8 cellular contexts compared by ENCODE assay signal in the genomic region with DNA sequence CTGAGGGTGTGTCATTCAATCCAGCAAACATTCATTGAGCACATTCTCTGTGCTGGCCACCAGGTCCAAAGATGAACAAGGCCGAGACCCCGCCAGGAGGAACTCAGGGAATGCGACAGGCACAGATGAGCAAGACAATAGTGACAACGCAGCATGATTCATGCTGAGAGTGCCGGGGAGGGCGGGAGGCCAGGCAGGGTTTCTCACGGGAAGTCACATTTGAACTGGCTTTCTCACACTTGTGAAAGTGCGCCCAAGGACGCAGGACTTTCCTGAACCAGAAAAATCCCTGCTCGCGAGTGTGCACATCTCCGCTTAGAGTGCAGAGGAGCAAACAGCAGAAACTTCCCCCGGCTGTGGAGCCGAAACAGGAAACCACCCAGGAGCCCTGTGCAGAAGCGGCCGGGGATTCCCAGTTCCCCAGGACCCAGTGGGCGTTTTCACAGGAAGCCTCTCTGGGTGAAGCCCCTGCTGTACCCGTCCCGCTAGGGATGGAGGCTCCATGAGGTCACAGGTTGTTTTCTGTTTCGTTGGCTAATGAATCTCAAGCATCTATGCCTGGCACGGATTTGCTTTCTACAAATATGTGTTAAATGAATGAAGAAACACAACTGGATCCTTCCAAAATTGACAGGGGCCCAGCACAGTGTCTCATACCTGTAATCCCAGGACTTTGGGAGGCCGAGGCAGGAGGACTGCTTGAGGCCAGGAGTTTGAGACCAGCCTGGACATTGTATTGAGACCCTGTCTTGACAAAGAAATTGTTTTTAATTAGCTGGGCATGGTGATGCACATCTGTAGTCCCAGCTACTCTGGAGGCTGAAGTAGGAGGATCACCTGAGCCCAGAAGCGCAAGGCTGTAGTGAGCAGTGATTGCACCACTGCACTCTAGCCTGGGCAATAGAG.
DNase-seq lines count a peak whose midpoint lies in the region; ATAC-seq and TF ChIP-seq lines count a peak whose summit lies in the region.

No MANE protein-coding gene starts in this region.

- peaks cover 57% of the 10 kb centered on the region for H3K4me1 ChIP-seq in CD4-positive, alpha-beta memory T cell (ENCODE audit: insufficient read depth, low read length)
- H3K4me1 ChIP-seq in HUES6 (ENCODE audit: control insufficient read depth, insufficient read depth, low read length) (peaks cover 23% of the 10 kb centered on the region), lower lobe of right lung (peaks cover 27% of the 10 kb centered on the region)

- no peaks in the 10 kb centered on the region for H3K9me3 ChIP-seq in CD4-positive, alpha-beta memory T cell (ENCODE audit: control insufficient read depth in 1 of 2, low read length in 2 of 2)
- H3K9me3 ChIP-seq in HUES6 (ENCODE audit: control insufficient read depth, insufficient read depth, low read depth, low read length) (no peaks in the 10 kb centered on the region), lower lobe of right lung (no peaks in the 10 kb centered on the region)

- H3K36me3 ChIP-seq in CD4-positive, alpha-beta memory T cell (ENCODE audit: insufficient read depth, low read length): no peaks in the 10 kb centered on the region
- H3K36me3 ChIP-seq in HUES6 (ENCODE audit: control insufficient read depth, insufficient read depth, low read length) (no peaks in the 10 kb centered on the region), lower lobe of right lung (no peaks in the 10 kb centered on the region)

- H3K27me3 Mint-ChIP-seq in CD4-positive, alpha-beta memory T cell: no peaks in the 10 kb centered on the region

- H3K4me3 Mint-ChIP-seq in CD4-positive, alpha-beta memory T cell: peak overlapping the region; percentile 73 to 91 (median 82)

- peak overlapping the region; percentile 53 for H3K4me3 ChIP-seq in CD4-positive, alpha-beta memory T cell (ENCODE audit: low read length in 2 of 2)
- peak overlapping the region; percentile 28; the same call in 1 of the 2 replicates for H3K4me3 ChIP-seq in HUES6 (ENCODE audit: low read depth, low read length)
- peak overlapping the region; percentile 43 for H3K4me3 ChIP-seq in choroid plexus epithelial cell (ENCODE audit: low read depth, low read length)
- peak overlapping the region; percentile 31 for H3K4me3 ChIP-seq in lower lobe of right lung

- ATAC-seq in GM21526 (IDR thresholded peaks at IDR 0.05; ENCODE audit: low FRiP score, unreplicated experiment) (peak; percentile 38), lower lobe of right lung (peak; percentile 58 to 60)

- DNase-seq in CD4-positive, alpha-beta memory T cell: peak; percentile 75 to 98 (median 80)
- peak; percentile 65 for DNase-seq in activated CD4-positive, alpha-beta T cell treated with anti-CD3 and anti-CD28 coated beads for 1 hour
- peak; percentile 79 for DNase-seq in choroid plexus epithelial cell (ENCODE audit: low read depth)
- DNase-seq in lower lobe of right lung: peak; percentile 75
- peak; percentile 71 for DNase-seq in stimulated activated CD8-positive, alpha-beta memory T cell treated with anti-CD3 and anti-CD28 coated beads, Interleukin-12 subunit alpha, Interleukin-12 subunit beta, amount 100 ng/mL, for 4 hours (ENCODE audit: low read depth)
- DNase-seq in inferior parietal cortex (ENCODE audit: extremely low spot score): no peak

- intact Hi-C loops in CD4-positive, alpha-beta memory T cell (cut with micrococcal nuclease): no loop called here
- intact Hi-C loops in lower lobe of right lung (cut with DNase I): no loop called here

- no peak overlapping the region for H3K9ac ChIP-seq in HUES6 (ENCODE audit: low read length)

- H3K4me1 Mint-ChIP-seq in CD4-positive, alpha-beta memory T cell: peaks cover 43 to 66% (median 59%) of the 10 kb centered on the region in 4 donors

- H3K27ac Mint-ChIP-seq in CD4-positive, alpha-beta memory T cell: peak overlapping the region; percentile 90 to 100 (median 97)

- TF ChIP-seq CTCF in choroid plexus epithelial cell (conservative IDR thresholded peaks at IDR 0.05; ENCODE audit: low read depth, low read length): no peak
- no peak for TF ChIP-seq CTCF in lower lobe of right lung (IDR thresholded peaks at IDR 0.05)

- CTCF ChIA-PET in CD4-positive, alpha-beta memory T cell (lab: Charles Lee; ENCODE audit: partially characterized antibody): interaction anchor here (0.8 to 12.8 kb wide), 8 partner anchors 12 to 163 kb away, joined by 3 to 564 read pairs (median 94); a partner anchor contains a TSS

- POLR2A ChIA-PET in CD4-positive, alpha-beta memory T cell (lab: Charles Lee; ENCODE audit: partially characterized antibody): interaction anchor here (0.6 to 5.7 kb wide), 15 partner anchors 10 to 385 kb away, joined by 3 to 152 read pairs (median 10); a partner anchor contains a TSS

- no peaks in the 10 kb centered on the region for H3K36me3 Mint-ChIP-seq in CD4-positive, alpha-beta memory T cell

- H3K27ac ChIP-seq in CD4-positive, alpha-beta memory T cell (ENCODE audit: low read depth, low read length): peak overlapping the region; percentile 79
- no peak overlapping the region for H3K27ac ChIP-seq in HUES6 (ENCODE audit: low read depth, low read length)
- H3K27ac ChIP-seq in lower lobe of right lung: peak overlapping the region; percentile 32

- H3K27me3 ChIP-seq in CD4-positive, alpha-beta memory T cell (ENCODE audit: insufficient read depth, low read length): no peaks in the 10 kb centered on the region
- H3K27me3 ChIP-seq in HUES6 (ENCODE audit: control insufficient read depth, insufficient read depth, low read length) (no peaks in the 10 kb centered on the region), lower lobe of right lung (ENCODE audit: low read depth) (no peaks in the 10 kb centered on the region)

- peaks cover 0 to 2% (median 0%) of the 10 kb centered on the region in 8 donors for H3K9me3 Mint-ChIP-seq in CD4-positive, alpha-beta memory T cell
